ENCODE assay signal across 13 cellular contexts in genomic region chr1:3504823-3505155, GRCh38. TPM values are rescaled to one million over a fixed set of nuclear protein-coding genes. Genes with fewer than 3 reads are reported as not detected.
DNase-seq lines count a peak whose midpoint lies in the region; TF ChIP-seq lines count a peak whose summit lies in the region.
"Had no signal": no experiment of that assay in that cellular context is flagged by ENCODE, and none has a peak within 500 bp of the region (broad histone marks: within the 10 kb centered on the region; RNA-seq: fewer than 3 reads in every experiment).

No MANE protein-coding gene starts in this region.

- POLR2A ChIA-PET in PC-9 (lab: Charles Lee; ENCODE audit: unreplicated experiment): no interaction called here

- H3K27me3 ChIP-seq in PC-9 (ENCODE audit: insufficient read depth, low read depth) (no peaks in the 10 kb centered on the region), smooth muscle cell (ENCODE audit: low read depth) (no peaks in the 10 kb centered on the region)
- H3K27me3 ChIP-seq: ovary had no signal

- peak; percentile 12 for DNase-seq in ELR (ENCODE audit: low read depth)
- DNase-seq in PC-9: no peak
- DNase-seq in fibroblast of the aortic adventitia (ENCODE audit: low read depth): peak; percentile 64
- DNase-seq in smooth muscle cell (lab: John Stamatoyannopoulos, UW; ENCODE audit: unreplicated experiment): no peak
- DNase-seq in EL: no peak
- DNase-seq in posterior vena cava (ENCODE audit: low spot score): no peak
- no peak for DNase-seq in NCI-H1930 (lab: John Stamatoyannopoulos, UW)
- DNase-seq in HUDEP-2 (lab: John Stamatoyannopoulos, UW; ENCODE audit: unreplicated experiment in 76 of 76): no peak
- DNase-seq: activated T-cell treated with anti-CD3 and anti-CD28 coated beads, Interleukin-2, amount 50 U/mL, for 48 hours; DND-41; NCI-H1105 treated with DMSO at 0.1 percent for 48 hours; NCI-H82 had no signal

- H3K4me2 ChIP-seq in PC-9 (peak overlapping the region; percentile 54), smooth muscle cell (no peak overlapping the region)

- no peaks in the 10 kb centered on the region for H3K36me3 ChIP-seq in PC-9 (ENCODE audit: low read depth)
- no peaks in the 10 kb centered on the region for H3K36me3 ChIP-seq in smooth muscle cell (ENCODE audit: low read depth)
- H3K36me3 ChIP-seq: ovary had no signal

- H4K20me1 ChIP-seq in PC-9 (ENCODE audit: insufficient read depth) (peaks cover 3% of the 10 kb centered on the region), smooth muscle cell (ENCODE audit: low read depth) (peaks cover 6% of the 10 kb centered on the region)

- no peaks in the 10 kb centered on the region for H3K79me2 ChIP-seq in PC-9 (ENCODE audit: low read depth)
- H3K79me2 ChIP-seq in smooth muscle cell (ENCODE audit: low read depth): no peaks in the 10 kb centered on the region

- no peak overlapping the region for H3K4me3 ChIP-seq in PC-9
- H3K4me3 ChIP-seq in fibroblast of the aortic adventitia (ENCODE audit: low read depth, low read length): no peak overlapping the region
- H3K4me3 ChIP-seq in smooth muscle cell: no peak overlapping the region
- H3K4me3 ChIP-seq: ovary had no signal

- WGBS in smooth muscle cell (ENCODE audit: low lambda C conversion rate): over 99% methylated on average over 7 of the region's 7 CpGs

- H3F3A ChIP-seq in PC-9 (ENCODE audit: insufficient read depth, low read depth) (peaks cover 19% of the 10 kb centered on the region; the same call in 1 of the 2 replicates), smooth muscle cell (ENCODE audit: low read depth) (no peaks in the 10 kb centered on the region)

- H2AFZ ChIP-seq in PC-9: no peak overlapping the region
- no peak overlapping the region for H2AFZ ChIP-seq in smooth muscle cell (ENCODE audit: low read depth)

- H3K27ac ChIP-seq in PC-9 (peak overlapping the region; percentile 69), smooth muscle cell (ENCODE audit: low read depth) (peak overlapping the region; percentile 28)
- H3K27ac ChIP-seq: ovary had no signal

- intact Hi-C loops in PC-9 (cut with micrococcal nuclease; ENCODE audit: unreplicated experiment) (loop anchor here (1.0 kb wide), 1 partner anchor 39 kb away; no protein-coding TSS in a partner anchor), posterior vena cava (cut with DNase I) (no loop called here)

- TF ChIP-seq CTCF in PC-9 (conservative IDR thresholded peaks at IDR 0.05) (no peak), fibroblast of the aortic adventitia (IDR thresholded peaks at IDR 0.05; ENCODE audit: insufficient read depth, low read length) (no peak), smooth muscle cell (IDR thresholded peaks at IDR 0.05; ENCODE audit: borderline replicate concordance, insufficient read depth, poor library complexity, severe bottlenecking) (no peak)

- no TSS peak for BruUV-seq in PC-9 (replicated peaks; lab: Mats Ljungman, UMichigan)

- CTCF ChIA-PET in PC-9 (lab: Charles Lee): interaction anchor here (1.4 kb wide), 1 partner anchor 114 kb away, joined by 6 read pairs; no protein-coding TSS in a partner anchor

- H3K9me3 ChIP-seq in PC-9 (ENCODE audit: insufficient read depth, low read depth) (no peaks in the 10 kb centered on the region), smooth muscle cell (replicated peaks; ENCODE audit: low read depth) (no peaks in the 10 kb centered on the region)
- H3K9me3 ChIP-seq: ovary had no signal

- no peak overlapping the region for H3K9ac ChIP-seq in smooth muscle cell (ENCODE audit: low read depth)

- peaks cover 31% of the 10 kb centered on the region for H3K4me1 ChIP-seq in PC-9 (replicated peaks; ENCODE audit: insufficient read depth)
- H3K4me1 ChIP-seq in smooth muscle cell (ENCODE audit: low read depth): no peaks in the 10 kb centered on the region

- H3K9me2 ChIP-seq in PC-9 (ENCODE audit: insufficient read depth): no peaks in the 10 kb centered on the region

RNA-seq across cellular contexts. Expression of gene ARHGEF16, which starts 50.3 kb away (rescaled TPM):
- total RNA-seq in PC-9 (2021) (25.1 and 29.1 TPM in 2 replicates), fibroblast of the aortic adventitia (ENCODE audit: low replicate concordance) (0.18 TPM in 1 of 2 replicates, not detected in the other), smooth muscle cell (5.0 and 6.9 TPM in 2 replicates), posterior vena cava (under 1 TPM; 0.29 to 0.32 TPM)
- 4.6 and 9.6 TPM in 2 replicates for polyA plus RNA-seq in smooth muscle cell

Comparison
In these comparisons a context has a peak if more than half of its experiments do, and no peak if none do; other contexts are left out.
1. DNase-seq: peak in ELR (single experiment) and fibroblast of the aortic adventitia (single experiment); none in PC-9 (0 of 2), smooth muscle cell (single experiment), EL (single experiment), posterior vena cava (single experiment), NCI-H1930 (0 of 2) and HUDEP-2 (0 of 76).